Comparison of ENCODE assay signal across 26 cellular contexts in genomic region chrY:16572061-16572460, GRCh38.
"Had no signal": no experiment of that assay in that cellular context is flagged by ENCODE, and none has a peak within 500 bp of the region (broad histone marks: within the 10 kb centered on the region; RNA-seq: fewer than 3 reads in every experiment).

No MANE protein-coding gene starts in this region.

- DNase-seq: activated B cell treated with CpG ODN at 0.5 μM for 24 hours; activated CD4-positive, alpha-beta memory T cell treated with anti-CD3 and anti-CD28 coated beads, Interleukin-2, amount 10 ng/mL, durations not matched to agents 7 days and 5 days; activated CD4-positive, alpha-beta T cell treated with anti-CD3 and anti-CD28 coated beads for 4 hours; activated CD4-positive, alpha-beta T cell treated with anti-CD3 and anti-CD28 coated beads, Interleukin-2, amount 10 ng/mL, durations not matched to agents 7 days and 5 days; activated CD4-positive, alpha-beta T cell treated with anti-CD3 and anti-CD28 coated beads, Interleukin-2, amount 50 U/mL, for 48 hours; activated CD4-positive, CD25-positive, alpha-beta regulatory T cell treated with anti-CD3 and anti-CD28 coated beads, Interleukin-2, amount 50 U/mL, for 72 hours; activated CD8-positive, alpha-beta memory T cell treated with anti-CD3 and anti-CD28 coated beads for 24 hours; activated CD8-positive, alpha-beta memory T cell treated with anti-CD3 and anti-CD28 coated beads, Interleukin-2, amount 10 ng/mL, durations not matched to agents 7 days and 5 days; activated CD8-positive, alpha-beta memory T cell treated with anti-CD3 and anti-CD28 coated beads, Interleukin-2, amount 50 U/mL, for 48 hours; activated CD8-positive, alpha-beta T cell treated with anti-CD3 and anti-CD28 coated beads, Interleukin-2, amount 10 ng/mL, durations not matched to agents 7 days and 5 days; activated effector memory CD4-positive, alpha-beta T cell treated with Interleukin-2 at 50 U/mL for 16 hours; activated gamma-delta T cell; activated naive CD4-positive, alpha-beta T cell treated with anti-CD3 and anti-CD28 coated beads, Interleukin-2, amount 10 ng/mL, durations not matched to agents 7 days and 5 days; activated naive CD4-positive, alpha-beta T cell treated with Interleukin-2 at 50 U/mL for 16 hours; activated naive CD8-positive, alpha-beta T cell treated with anti-CD3 and anti-CD28 coated beads, Interleukin-2, amount 10 ng/mL, durations not matched to agents 7 days and 5 days; activated naive CD8-positive, alpha-beta T cell treated with anti-CD3 and anti-CD28 coated beads, Interleukin-2, amount 50 U/mL, for 24 hours; activated T-cell treated with anti-CD3 and anti-CD28 coated beads, Interleukin-2, amount 50 U/mL, for 24 hours; activated T-cell treated with anti-CD3 and anti-CD28 coated beads, Interleukin-2, amount 50 U/mL, for 48 hours; amygdala; anterior cingulate cortex; central memory CD4-positive, alpha-beta T cell; T-helper 1 cell; T-helper 2 cell; T-helper 9 cell had no signal

- H3K36me3 ChIP-seq: ascending aorta had no signal

- H3K4me1 ChIP-seq: ascending aorta had no signal

- H3K27ac ChIP-seq: ascending aorta, VCaP had no signal

- H3K27me3 ChIP-seq: ascending aorta had no signal

- H3K4me3 ChIP-seq: ascending aorta had no signal

- H3K9me3 ChIP-seq: ascending aorta had no signal

- ATAC-seq: activated CD8-positive, alpha-beta memory T cell treated with anti-CD3 and anti-CD28 coated beads, Interleukin-2, amount 10 ng/mL, durations not matched to agents 7 days and 5 days; activated CD8-positive, alpha-beta T cell treated with anti-CD3 and anti-CD28 coated beads, Interleukin-2, amount 10 ng/mL, durations not matched to agents 7 days and 5 days; activated naive CD8-positive, alpha-beta T cell treated with anti-CD3 and anti-CD28 coated beads, Interleukin-2, amount 50 U/mL, for 24 hours had no signal
